In the genomic region with DNA sequence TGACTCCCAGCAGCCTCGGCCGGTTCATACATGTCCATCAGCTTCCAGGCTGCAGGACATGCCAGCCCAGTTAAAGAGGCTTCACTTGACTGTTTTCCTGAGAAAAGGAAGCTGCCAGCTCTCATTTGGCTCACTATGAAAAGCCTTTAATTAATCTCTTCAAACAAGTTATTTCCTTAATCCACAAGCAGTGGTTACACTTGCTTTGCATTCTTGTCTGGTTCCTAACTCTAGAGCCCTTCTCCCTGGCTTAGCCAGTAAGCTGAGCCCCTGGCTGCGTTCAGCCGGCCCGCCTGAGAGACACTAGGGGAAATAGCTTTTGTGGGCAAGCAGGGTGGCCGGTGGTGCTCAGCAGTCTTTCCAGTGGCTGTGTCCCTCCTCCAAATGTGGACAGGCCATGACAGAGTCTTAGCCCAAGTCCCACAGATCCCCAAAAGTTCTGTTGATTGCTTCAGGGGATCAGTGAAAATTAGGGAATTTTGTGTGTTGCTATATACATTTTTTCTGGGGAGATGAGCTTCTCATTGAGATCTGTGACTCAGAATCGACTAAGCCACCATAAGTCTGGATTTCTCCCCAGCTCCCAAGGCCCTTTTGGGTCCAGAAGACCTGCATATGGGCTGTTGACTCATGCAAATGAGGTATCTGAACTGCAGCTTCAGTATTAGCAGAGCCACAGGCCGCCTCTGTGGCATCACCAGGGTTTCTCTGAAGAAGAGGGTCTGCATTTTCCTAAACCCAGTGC, we compare ENCODE assay signal across 16 cellular contexts.
"Had no signal": no experiment of that assay in that cellular context is flagged by ENCODE, and none has a peak within 500 bp of the region (broad histone marks: within the 10 kb centered on the region; RNA-seq: fewer than 3 reads in every experiment).

No MANE protein-coding gene starts in this region.

- H3K4me1 Mint-ChIP-seq: endodermal cell, memory B cell had no signal

- H3K9me3 Mint-ChIP-seq: activated naive CD4-positive, alpha-beta T cell treated with anti-CD3 and anti-CD28 coated beads, Interleukin-2, amount 50 U/mL, for 72 hours; endodermal cell; memory B cell; nephron; stimulated activated effector memory CD8-positive, alpha-beta T cell treated with anti-CD3 and anti-CD28 coated beads, Interleukin-12 subunit alpha, Interleukin-12 subunit beta, amount 100 ng/mL, for 72 hours had no signal

- H3K27me3 ChIP-seq: brain microvascular endothelial cell, heart right ventricle, thyroid gland, vagina had no signal

- H3K27me3 Mint-ChIP-seq: memory B cell had no signal

- DNase-seq: activated CD4-positive, alpha-beta T cell treated with anti-CD3 and anti-CD28 coated beads for 48 hours; amniotic stem cell; brain microvascular endothelial cell; endodermal cell; heart right ventricle; left ventricle myocardium inferior; small intestine; T-helper 9 cell; thyroid gland had no signal

- H3K27ac ChIP-seq: brain microvascular endothelial cell, heart right ventricle, left ventricle myocardium inferior, thyroid gland, vagina had no signal

- H3K36me3 ChIP-seq: brain microvascular endothelial cell had no signal

- FAIRE-seq: frontal cortex, islet of Langerhans, small intestine had no signal

- H3K36me3 Mint-ChIP-seq: memory B cell had no signal

- ATAC-seq: activated naive CD4-positive, alpha-beta T cell treated with anti-CD3 and anti-CD28 coated beads, Interleukin-2, amount 50 U/mL, for 72 hours; heart right ventricle; stimulated activated effector memory CD8-positive, alpha-beta T cell treated with anti-CD3 and anti-CD28 coated beads, Interleukin-12 subunit alpha, Interleukin-12 subunit beta, amount 100 ng/mL, for 72 hours had no signal

- H3K4me3 Mint-ChIP-seq: endodermal cell; memory B cell; nephron; stimulated activated effector memory CD8-positive, alpha-beta T cell treated with anti-CD3 and anti-CD28 coated beads, Interleukin-12 subunit alpha, Interleukin-12 subunit beta, amount 100 ng/mL, for 72 hours had no signal

- H3K4me3 ChIP-seq: heart right ventricle, left ventricle myocardium inferior, thyroid gland, vagina had no signal

- H3K27ac Mint-ChIP-seq: activated naive CD4-positive, alpha-beta T cell treated with anti-CD3 and anti-CD28 coated beads, Interleukin-2, amount 50 U/mL, for 72 hours; endodermal cell; memory B cell; nephron; stimulated activated effector memory CD8-positive, alpha-beta T cell treated with anti-CD3 and anti-CD28 coated beads, Interleukin-12 subunit alpha, Interleukin-12 subunit beta, amount 100 ng/mL, for 72 hours had no signal

- H3K9me3 ChIP-seq: heart right ventricle, left ventricle myocardium inferior, thyroid gland, vagina had no signal

- H3K4me1 ChIP-seq: thyroid gland, vagina had no signal
